Comparison of ENCODE assay signal across 8 cellular contexts in genomic region chr10:69092959-69093850, GRCh38. TPM values are rescaled to one million over a fixed set of nuclear protein-coding genes. Genes with fewer than 3 reads are reported as not detected.
DNase-seq lines count a peak whose midpoint lies in the region; ATAC-seq, FAIRE-seq and TF ChIP-seq lines count a peak whose summit lies in the region.

No MANE protein-coding gene starts in this region.

- H3K4me3 ChIP-seq in Karpas-422 (ENCODE audit: low read length) (no peak overlapping the region), fibroblast of pulmonary artery (replicated peaks; ENCODE audit: low read depth, low read length) (no peak overlapping the region), neutrophil (ENCODE audit: low read depth in 1 of 2, low read length in 1 of 2) (peak overlapping the region; percentile 85 to 94), suprapubic skin (no peak overlapping the region)

- H3K4me1 ChIP-seq in Karpas-422 (ENCODE audit: low read length) (peaks cover 15% of the 10 kb centered on the region), neutrophil (ENCODE audit: control insufficient read depth in 1 of 2, insufficient read depth in 1 of 2, low read depth in 1 of 2, low read length in 1 of 2) (peaks cover 65 to 78% of the 10 kb centered on the region in 2 experiments), suprapubic skin (peaks cover 6% of the 10 kb centered on the region)

- H3K79me2 ChIP-seq in Karpas-422 (ENCODE audit: low read length): no peaks in the 10 kb centered on the region

- TF ChIP-seq CTCF in GM12872 (IDR thresholded peaks at IDR 0.05; ENCODE audit: insufficient read depth, low read depth, low read length): peak; percentile 62
- peak; percentile 62 for TF ChIP-seq CTCF in fibroblast of pulmonary artery (IDR thresholded peaks at IDR 0.05; ENCODE audit: low read length, missing control alignments)
- TF ChIP-seq CTCF in neutrophil (IDR thresholded peaks at IDR 0.05): peak; percentile 71
- TF ChIP-seq CTCF in suprapubic skin (IDR thresholded peaks at IDR 0.05): peak; percentile 65 to 76

- DNase-seq in Karpas-422 (peak; percentile 93), RCC 7860 (ENCODE audit: low spot score) (peak; percentile 86), fibroblast of pulmonary artery (ENCODE audit: low read depth) (peak; percentile 92), suprapubic skin (ENCODE audit: low spot score in 2 of 2) (peak; percentile 78 to 82)
- DNase-seq in activated T-cell treated with anti-CD3 and anti-CD28 coated beads, Interleukin-2, amount 50 U/mL, for 48 hours: peak; percentile 76 to 80

- no peak for TF ChIP-seq POLR2A in suprapubic skin (IDR thresholded peaks at IDR 0.05)

- H2AFZ ChIP-seq in Karpas-422 (ENCODE audit: low read length): peak overlapping the region; percentile 44

- H4K20me1 ChIP-seq in Karpas-422 (ENCODE audit: insufficient read depth, low read depth, low read length): no peaks in the 10 kb centered on the region

- no peak overlapping the region for H3K4me2 ChIP-seq in Karpas-422 (ENCODE audit: low read depth, low read length, poor library complexity, severe bottlenecking)

- TF ChIP-seq EP300 in suprapubic skin (IDR thresholded peaks at IDR 0.05): no peak

- no peak for ATAC-seq in GM19452 (IDR thresholded peaks at IDR 0.05; ENCODE audit: unreplicated experiment)

- H3K27me3 ChIP-seq in Karpas-422 (ENCODE audit: low read length) (no peaks in the 10 kb centered on the region), neutrophil (no peaks in the 10 kb centered on the region), suprapubic skin (no peaks in the 10 kb centered on the region)

- peak; percentile 88 for FAIRE-seq in RCC 7860 (lab: Jason Lieb, UNC)

- 44% methylated on average over 17 of the region's 17 CpGs for WGBS in suprapubic skin

- H3K9me3 ChIP-seq in Karpas-422 (ENCODE audit: low read length): no peaks in the 10 kb centered on the region
- H3K9me3 ChIP-seq in neutrophil: no peaks in the 10 kb centered on the region
- no peaks in the 10 kb centered on the region for H3K9me3 ChIP-seq in suprapubic skin

- H3K27ac ChIP-seq in Karpas-422 (ENCODE audit: low read length): no peak overlapping the region
- peak overlapping the region; percentile 99 for H3K27ac ChIP-seq in neutrophil
- H3K27ac ChIP-seq in suprapubic skin: no peak overlapping the region

- H3K9me2 ChIP-seq in Karpas-422 (replicated peaks; ENCODE audit: insufficient read depth, low read length): no peaks in the 10 kb centered on the region

- no peak overlapping the region for H3K9ac ChIP-seq in Karpas-422 (ENCODE audit: low read length)

- H3K36me3 ChIP-seq in Karpas-422 (ENCODE audit: insufficient read depth, low read length) (no peaks in the 10 kb centered on the region), neutrophil (peaks cover 81% of the 10 kb centered on the region), suprapubic skin (no peaks in the 10 kb centered on the region)

RNA-seq across cellular contexts. Expression of gene SRGN, which starts 5.3 kb away (rescaled TPM):
- total RNA-seq in Karpas-422 (2014; rRNA removed; shearing (Covaris generic); ENCODE audit: low replicate concordance): 18.3 and 56.4 TPM in 2 replicates
- total RNA-seq in suprapubic skin: 10 to 100 TPM; 17.2 to 24.9 (median 21.2) TPM

RNA-seq across cellular contexts. Expression of gene VPS26A, which starts 30.8 kb away (rescaled TPM):
- 9.4 and 28.3 TPM in 2 replicates for total RNA-seq in Karpas-422 (2014; rRNA removed; shearing (Covaris generic); ENCODE audit: low replicate concordance)
- 10 to 100 TPM; 29.9 to 33.4 (median 32.1) TPM for total RNA-seq in suprapubic skin

Comparison
In these comparisons a context has a peak if more than half of its experiments do, and no peak if none do; other contexts are left out.
1. H3K4me3 ChIP-seq: peak in neutrophil (2 of 2); none in Karpas-422 (single experiment), fibroblast of pulmonary artery (single experiment) and suprapubic skin (single experiment).
2. Peak in every context shown above with its lines, with median percentiles within 50 percentile points of each other: CTCF ChIP-seq and DNase-seq.